Comparison of ENCODE assay signal across 8 cellular contexts in genomic region chr19:41325640-41325946, GRCh38. TPM values are rescaled to one million over a fixed set of nuclear protein-coding genes. Genes with fewer than 3 reads are reported as not detected.
DNase-seq lines count a peak whose midpoint lies in the region; ATAC-seq and TF ChIP-seq lines count a peak whose summit lies in the region.

No MANE protein-coding gene starts in this region.

- H3K9me3 ChIP-seq in CD4-positive, alpha-beta memory T cell (ENCODE audit: control insufficient read depth in 1 of 2, low read length in 2 of 2): no peaks in the 10 kb centered on the region
- H3K9me3 ChIP-seq in gastroesophageal sphincter (no peaks in the 10 kb centered on the region), prostate gland (no peaks in the 10 kb centered on the region)

- H3K27me3 ChIP-seq in CD4-positive, alpha-beta memory T cell (ENCODE audit: insufficient read depth, low read length): no peaks in the 10 kb centered on the region
- H3K27me3 ChIP-seq in gastroesophageal sphincter (no peaks in the 10 kb centered on the region), prostate gland (replicated peaks; ENCODE audit: insufficient read depth) (no peaks in the 10 kb centered on the region)

- TF ChIP-seq CTCF in WI38 (IDR thresholded peaks at IDR 0.05; ENCODE audit: low read depth, low read length) (no peak), gastroesophageal sphincter (IDR thresholded peaks at IDR 0.05) (no peak), prostate gland (IDR thresholded peaks at IDR 0.05) (no peak)

- TF ChIP-seq EP300 in gastroesophageal sphincter (IDR thresholded peaks at IDR 0.05): no peak

- peaks cover 14 to 64% of the 10 kb centered on the region in 2 donors for H3K36me3 Mint-ChIP-seq in CD4-positive, alpha-beta memory T cell

- intact Hi-C loops in CD4-positive, alpha-beta memory T cell (cut with micrococcal nuclease): no loop called here
- intact Hi-C loops in prostate gland (cut with DNase I): no loop called here

- CTCF ChIA-PET in CD4-positive, alpha-beta memory T cell (lab: Charles Lee; ENCODE audit: partially characterized antibody): no interaction called here

- POLR2A ChIA-PET in CD4-positive, alpha-beta memory T cell (lab: Charles Lee; ENCODE audit: partially characterized antibody): interaction anchor here (1.5 to 7.8 kb wide), 4 partner anchors 16 to 28 kb away, joined by 4 to 136 read pairs (median 34); partner anchors contain the start of genes CCDC97 and TGFB1

- peak in 1 of 5 donors; percentile 26 for DNase-seq in CD4-positive, alpha-beta memory T cell
- no peak for DNase-seq in prostate gland (ENCODE audit: low spot score)
- no peak for DNase-seq in hepatic stellate cell (ENCODE audit: low spot score)
- no peak for DNase-seq in COLO829 (ENCODE audit: low spot score)
- DNase-seq in central memory CD4-positive, alpha-beta T cell: no peak

- peaks cover 49% of the 10 kb centered on the region for H3K36me3 ChIP-seq in CD4-positive, alpha-beta memory T cell (ENCODE audit: insufficient read depth, low read length)
- H3K36me3 ChIP-seq in gastroesophageal sphincter (peaks cover 0 to 43% of the 10 kb centered on the region in 2 donors), prostate gland (no peaks in the 10 kb centered on the region)

- peak overlapping the region; percentile 76 for H3K27ac ChIP-seq in CD4-positive, alpha-beta memory T cell (ENCODE audit: low read depth, low read length)
- H3K27ac ChIP-seq in gastroesophageal sphincter: peak overlapping the region; percentile 47 to 90 (median 85)
- H3K27ac ChIP-seq in prostate gland: peak overlapping the region; percentile 46 to 73

- H3K4me3 ChIP-seq in CD4-positive, alpha-beta memory T cell (ENCODE audit: low read length in 2 of 2): no peak overlapping the region
- 0 out of 2 replicates have a peak overlapping the region, but pooled peaks have one; percentile 17 for H3K4me3 ChIP-seq in WI38 (ENCODE audit: low read depth, low read length)
- peak overlapping the region in 1 of 2 donors; percentile 41 for H3K4me3 ChIP-seq in gastroesophageal sphincter
- peak overlapping the region in 1 of 2 donors; percentile 8 for H3K4me3 ChIP-seq in prostate gland

- H3K4me1 Mint-ChIP-seq in CD4-positive, alpha-beta memory T cell: peaks cover 35 to 74% (median 50%) of the 10 kb centered on the region in 4 donors

- peaks cover 0 to 12% (median 0%) of the 10 kb centered on the region in 8 donors for H3K9me3 Mint-ChIP-seq in CD4-positive, alpha-beta memory T cell

- WGBS in gastroesophageal sphincter (ENCODE audit: low coverage in 1 of 2), 2 donors: 0% methylated on average over 2 of the region's 10 CpGs; no CpG with 5 or more reads in 1 of the 2 donors
- WGBS in prostate gland: 13% methylated on average over 8 of the region's 10 CpGs

- H3K4me1 ChIP-seq in CD4-positive, alpha-beta memory T cell (ENCODE audit: insufficient read depth, low read length): peaks cover 49% of the 10 kb centered on the region
- H3K4me1 ChIP-seq in gastroesophageal sphincter (peaks cover 2 to 86% (median 66%) of the 10 kb centered on the region in 3 donors), prostate gland (replicated peaks) (peaks cover 13% of the 10 kb centered on the region)

- TF ChIP-seq POLR2A in gastroesophageal sphincter (IDR thresholded peaks at IDR 0.05) (no peak), prostate gland (IDR thresholded peaks at IDR 0.05) (no peak)

- H3K4me3 Mint-ChIP-seq in CD4-positive, alpha-beta memory T cell: peak overlapping the region in 1 of 8 donors; percentile 47

- no peaks in the 10 kb centered on the region for H3K27me3 Mint-ChIP-seq in CD4-positive, alpha-beta memory T cell

- H3K27ac Mint-ChIP-seq in CD4-positive, alpha-beta memory T cell: peak overlapping the region; percentile 75 to 96 (median 84)

- no peak for ATAC-seq in gastroesophageal sphincter
- no peak for ATAC-seq in HG03175 (IDR thresholded peaks at IDR 0.05; ENCODE audit: unreplicated experiment)

RNA-seq across cellular contexts. Expression of gene CCDC97, which starts 15.6 kb away (rescaled TPM):
- total RNA-seq in CD4-positive, alpha-beta memory T cell: 10 to 100 TPM; 56.4 to 61.4 TPM
- polyA plus RNA-seq in CD4-positive, alpha-beta memory T cell: 10 to 100 TPM; 23.2 to 32.3 TPM
- total RNA-seq in gastroesophageal sphincter: 10 to 100 TPM; 11.6 to 18.9 (median 15.9) TPM
- total RNA-seq in prostate gland: 10 to 100 TPM; 21.0 to 34.4 TPM

RNA-seq across cellular contexts. Expression of gene TGFB1, which starts 28.1 kb away (rescaled TPM):
- total RNA-seq in CD4-positive, alpha-beta memory T cell: 100 to 1,000 TPM; 136 to 143 TPM
- polyA plus RNA-seq in CD4-positive, alpha-beta memory T cell: 10 to 100 TPM; 28.1 to 83.7 TPM
- total RNA-seq in gastroesophageal sphincter (10 to 100 TPM; 12.9 to 39.3 (median 22.1) TPM), prostate gland (10 to 100 TPM in 1 of 2 donors, 1 to 10 TPM in 1; 9.7 to 32.4 TPM)

RNA-seq across cellular contexts. Expression of gene B9D2, which starts 38.4 kb away (rescaled TPM):
- 10 to 100 TPM; 11.6 to 15.2 TPM for total RNA-seq in CD4-positive, alpha-beta memory T cell
- 10 to 100 TPM; 12.9 to 22.4 TPM for polyA plus RNA-seq in CD4-positive, alpha-beta memory T cell
- total RNA-seq in gastroesophageal sphincter (10 to 100 TPM in 1 of 4 donors, 1 to 10 TPM in 3; 5.2 to 10.1 (median 6.7) TPM), prostate gland (10 to 100 TPM; 10.7 to 17.1 TPM)

RNA-seq across cellular contexts. Expression of gene TMEM91, which starts 50.7 kb away (rescaled TPM):
- 10 to 100 TPM; 14.3 to 16.1 TPM for total RNA-seq in CD4-positive, alpha-beta memory T cell
- polyA plus RNA-seq in CD4-positive, alpha-beta memory T cell: 1 to 10 TPM; 4.8 to 4.9 TPM
- total RNA-seq in gastroesophageal sphincter (10 to 100 TPM in 2 of 4 donors, 1 to 10 TPM in 2; 7.9 to 17.5 (median 13.3) TPM), prostate gland (10 to 100 TPM; 15.7 to 19.7 TPM)
